20 cellular contexts compared by ENCODE assay signal in genomic region chr20:51013577-51014330, GRCh38. TPM values are rescaled to one million over a fixed set of nuclear protein-coding genes. Genes with fewer than 3 reads are reported as not detected.
DNase-seq lines count a peak whose midpoint lies in the region; ATAC-seq and TF ChIP-seq lines count a peak whose summit lies in the region.
"Had no signal": no experiment of that assay in that cellular context is flagged by ENCODE, and none has a peak within 500 bp of the region (broad histone marks: within the 10 kb centered on the region; RNA-seq: fewer than 3 reads in every experiment).

No MANE protein-coding gene starts in this region.

- TF ChIP-seq POLR2A in uterus (IDR thresholded peaks at IDR 0.05) (no peak), esophagus muscularis mucosa (IDR thresholded peaks at IDR 0.05; ENCODE audit: low read depth) (no peak)

- intact Hi-C loops in uterus (cut with DNase I; ENCODE audit: low total_unique reads) (no loop called here), esophagus muscularis mucosa (cut with DNase I) (no loop called here)

- H3K4me1 ChIP-seq in uterus (no peaks in the 10 kb centered on the region), esophagus muscularis mucosa (no peaks in the 10 kb centered on the region)
- H3K4me1 ChIP-seq: SJSA1 had no signal

- H3K27ac Mint-ChIP-seq in brain (peak overlapping the region; percentile 38 to 84 (median 72)), nephron (peak overlapping the region; percentile 14 to 79 (median 29))

- H3K36me3 ChIP-seq in uterus (no peaks in the 10 kb centered on the region), esophagus muscularis mucosa (no peaks in the 10 kb centered on the region)
- H3K36me3 ChIP-seq: SJSA1 had no signal

- DNase-seq in NCI-H1436 (lab: John Stamatoyannopoulos, UW) (peak; percentile 28), NCI-H1436 treated with DMSO at 0.1 percent for 48 hours (lab: John Stamatoyannopoulos, UW) (no peak), uterus (peak in 1 of 2 donors; percentile 56), esophagus muscularis mucosa (ENCODE audit: extremely low spot score) (no peak)
- DNase-seq: GOT3, Karpas-422, MM.1S, NCI-H1105 treated with DMSO at 0.1 percent for 48 hours, NCI-H1930, NCI-H510A had no signal

- ATAC-seq in GM21825 (IDR thresholded peaks at IDR 0.05; ENCODE audit: unreplicated experiment) (no peak), GM21529 (IDR thresholded peaks at IDR 0.05; ENCODE audit: unreplicated experiment) (no peak)
- ATAC-seq: GM12878 had no signal

- H3K27me3 Mint-ChIP-seq in brain (peaks cover 8% of the 10 kb centered on the region), nephron (ENCODE audit: low read depth) (peaks cover 32% of the 10 kb centered on the region)

- no peak for TF ChIP-seq EP300 in esophagus muscularis mucosa (IDR thresholded peaks at IDR 0.05)

- no peak for TF ChIP-seq CTCF in brain (conservative IDR thresholded peaks at IDR 0.05)
- no peak for TF ChIP-seq CTCF in nephron (IDR thresholded peaks at IDR 0.05; ENCODE audit: unreplicated experiment in 3 of 3)
- TF ChIP-seq CTCF in uterus (IDR thresholded peaks at IDR 0.05), result no peak
- no peak for TF ChIP-seq CTCF in esophagus muscularis mucosa (IDR thresholded peaks at IDR 0.05)

- H3K9me3 Mint-ChIP-seq in brain (no peaks in the 10 kb centered on the region), nephron (no peaks in the 10 kb centered on the region)

- 42% methylated on average over 8 of the region's 8 CpGs for WGBS in esophagus muscularis mucosa

- peaks cover 7% of the 10 kb centered on the region for H3K36me3 Mint-ChIP-seq in brain
- peaks cover 5% of the 10 kb centered on the region for H3K36me3 Mint-ChIP-seq in nephron (ENCODE audit: low read depth)

- no peak overlapping the region for H3K4me3 ChIP-seq in uterus
- H3K4me3 ChIP-seq in esophagus muscularis mucosa, result no peak overlapping the region
- H3K4me3 ChIP-seq: GM12878, SJSA1 had no signal

- H3K27ac ChIP-seq in uterus (peak overlapping the region; percentile 34 to 47), esophagus muscularis mucosa (replicated peaks in 1 of 4) (no peak overlapping the region)
- H3K27ac ChIP-seq: 22Rv1, C4-2B, RWPE1, SJSA1 had no signal

- H3K9me3 ChIP-seq in uterus, result no peaks in the 10 kb centered on the region
- no peaks in the 10 kb centered on the region for H3K9me3 ChIP-seq in esophagus muscularis mucosa
- H3K9me3 ChIP-seq: SJSA1 had no signal

- H3K4me1 Mint-ChIP-seq in brain, result peaks cover 46% of the 10 kb centered on the region
- H3K4me1 Mint-ChIP-seq in nephron, result peaks cover 30% of the 10 kb centered on the region

- H3K4me3 Mint-ChIP-seq in brain, result peak overlapping the region in 3 of 5 experiments; percentile 5 to 63 (median 44)
- H3K4me3 Mint-ChIP-seq in nephron, result no peak overlapping the region

- H3K27me3 ChIP-seq in uterus (no peaks in the 10 kb centered on the region), esophagus muscularis mucosa (peaks cover 0 to 33% (median 0%) of the 10 kb centered on the region in 4 donors)
- H3K27me3 ChIP-seq: SJSA1 had no signal

RNA-seq across cellular contexts. Expression of gene KCNG1, which starts 9.2 kb away (rescaled TPM):
- 2.1 TPM for polyA plus RNA-seq in brain (ENCODE audit: insufficient read depth, low read depth, low replicate concordance)
- total RNA-seq in uterus, result 100 to 1,000 TPM in 1 of 4 donors, 10 to 100 TPM in 2, under 1 TPM in 1; 0.88 to 109 (median 44.1) TPM
- 1 to 10 TPM in 1 of 4 donors, under 1 TPM in 3; 0.42 to 2.2 (median 0.64) TPM for total RNA-seq in esophagus muscularis mucosa
- total RNA-seq: GM12878, OCI-LY7 had no signal
- polyA plus RNA-seq: GM12878 had no signal

RNA-seq across cellular contexts. Expression of gene MOCS3, which starts 55.1 kb away (rescaled TPM):
- 3.1 TPM for polyA plus RNA-seq in brain (ENCODE audit: insufficient read depth, low read depth, low replicate concordance)
- 1 to 10 TPM in 3 of 4 donors, under 1 TPM in 1; 0.59 to 8.2 (median 5.9) TPM for total RNA-seq in uterus
- total RNA-seq in esophagus muscularis mucosa, result 1 to 10 TPM; 2.9 to 6.2 (median 4.2) TPM

RNA-seq across cellular contexts. Expression of gene DPM1, which starts 55.4 kb away (rescaled TPM):
- 29.4 TPM for polyA plus RNA-seq in brain (ENCODE audit: insufficient read depth, low read depth, low replicate concordance)
- total RNA-seq in uterus (100 to 1,000 TPM in 1 of 4 donors, 10 to 100 TPM in 3; 40.4 to 128 (median 64.2) TPM), esophagus muscularis mucosa (10 to 100 TPM; 33.6 to 56.3 (median 41.7) TPM)

Comparison
In these comparisons a context has a peak if more than half of its experiments do, and no peak if none do; other contexts are left out.
1. H3K4me3 Mint-ChIP-seq: peak in brain (3 of 5); none in nephron (0 of 3).
2. H3K27ac ChIP-seq: peak in uterus (2 of 2); none in esophagus muscularis mucosa (0 of 4).